8 cellular contexts compared by ENCODE assay signal in genomic region chr5:86968311-86968753, GRCh38.
DNase-seq lines count a peak whose midpoint lies in the region; ATAC-seq and TF ChIP-seq lines count a peak whose summit lies in the region.

No MANE protein-coding gene starts in this region.

- no peak overlapping the region for H3K9ac ChIP-seq in mesendoderm (ENCODE audit: low read length)

- peak; percentile 47 for TF ChIP-seq CTCF in choroid plexus epithelial cell (conservative IDR thresholded peaks at IDR 0.05; ENCODE audit: low read depth, low read length)

- no peaks in the 10 kb centered on the region for H3K79me2 ChIP-seq in mesendoderm (ENCODE audit: control insufficient read depth, insufficient read depth, low read length)

- H3K18ac ChIP-seq in mesendoderm (ENCODE audit: low read length) = peak overlapping the region; percentile 39

- H3K23ac ChIP-seq in mesendoderm (ENCODE audit: low read length) = no peak overlapping the region

- no peaks in the 10 kb centered on the region for H3K4me1 ChIP-seq in mesendoderm (ENCODE audit: control insufficient read depth, low read depth, low read length)

- H3K36me3 ChIP-seq in mesendoderm (ENCODE audit: control insufficient read depth, insufficient read depth, low read length) = no peaks in the 10 kb centered on the region

- no peak overlapping the region for H3K4me2 ChIP-seq in mesendoderm (ENCODE audit: low read length)

- ATAC-seq in HG02970 (IDR thresholded peaks at IDR 0.05; ENCODE audit: low FRiP score, unreplicated experiment) (no peak), GM19023 (IDR thresholded peaks at IDR 0.05; ENCODE audit: unreplicated experiment) (no peak)

- no peak overlapping the region for H2BK120ac ChIP-seq in mesendoderm (ENCODE audit: low read depth, low read length)

- peak overlapping the region; percentile 5 for H4K8ac ChIP-seq in mesendoderm (ENCODE audit: low read depth, low read length)

- H3K4ac ChIP-seq in mesendoderm (ENCODE audit: low read depth, low read length) = no peak overlapping the region

- peak overlapping the region; percentile 28 for H3K4me3 ChIP-seq in choroid plexus epithelial cell (ENCODE audit: low read depth, low read length)
- H3K4me3 ChIP-seq in mesendoderm (ENCODE audit: low read length) = no peak overlapping the region

- WGBS in mesendoderm (ENCODE audit: extremely low coverage, insufficient coverage, low lambda C conversion rate) = no CpG with 5 or more reads among the region's 4 CpGs

- H2BK5ac ChIP-seq in mesendoderm (ENCODE audit: low read length) = no peak overlapping the region

- H2BK15ac ChIP-seq in mesendoderm (replicated peaks; ENCODE audit: low read depth) = no peak overlapping the region

- H2AK5ac ChIP-seq in mesendoderm (ENCODE audit: low read length) = no peak overlapping the region

- no peak overlapping the region for H4K5ac ChIP-seq in mesendoderm (ENCODE audit: low read length)

- DNase-seq in NCI-H2081 (lab: John Stamatoyannopoulos, UW) (peak; percentile 17 to 36), NCI-H2081 treated with DMSO at 0.1 percent for 48 hours (lab: John Stamatoyannopoulos, UW) (no peak), NCI-H526 treated with DMSO at 0.1 percent for 48 hours (lab: John Stamatoyannopoulos, UW) (peak; percentile 7), choroid plexus epithelial cell (ENCODE audit: low read depth) (peak; percentile 74), mesendoderm (peak; percentile 56)
- DNase-seq in activated CD8-positive, alpha-beta memory T cell treated with anti-CD3 and anti-CD28 coated beads, Interleukin-2, amount 50 U/mL, for 48 hours = no peak

- no peak overlapping the region for H3K56ac ChIP-seq in mesendoderm (ENCODE audit: low read length)

- H3K27me3 ChIP-seq in mesendoderm (ENCODE audit: insufficient read depth, low read length, poor library complexity) = no peaks in the 10 kb centered on the region

- H3K27ac ChIP-seq in mesendoderm (ENCODE audit: low read depth, low read length) = no peak overlapping the region

- no peaks in the 10 kb centered on the region for H3K79me1 ChIP-seq in mesendoderm (ENCODE audit: low read length)

Comparison
In these comparisons a context has a peak if more than half of its experiments do, and no peak if none do; other contexts are left out.
1. DNase-seq: peak in NCI-H2081 (2 of 2), NCI-H526 treated with DMSO at 0.1 percent for 48 hours (single experiment), choroid plexus epithelial cell (single experiment) and mesendoderm (single experiment); none in NCI-H2081 treated with DMSO at 0.1 percent for 48 hours (single experiment) and activated CD8-positive, alpha-beta memory T cell treated with anti-CD3 and anti-CD28 coated beads, Interleukin-2, amount 50 U/mL, for 48 hours (single experiment).